Comparison of ENCODE assay signal across 1 cellular context in genomic region chr1:47434051-47434842, GRCh38.
A peak's percentile ranks its signal among the peaks of the same experiment; 100 is the strongest.
TF ChIP-seq lines count a peak whose summit lies in the region.

No MANE protein-coding gene starts in this region.

TF ChIP-seq in H1, 55 proteins besides CTCF, POLR2A, EP300 and RAD21 (continued from another document):
- TF ChIP-seq MAX (IDR thresholded peaks at IDR 0.05) (0 out of 2 replicates have a peak, but pooled peaks have one; percentile 20), HDAC6 (IDR thresholded peaks at IDR 0.05; ENCODE audit: low read depth, low read length) (no peak), SIRT6 (IDR thresholded peaks at IDR 0.05; ENCODE audit: low read length) (no peak), SUZ12 (IDR thresholded peaks at IDR 0.05; ENCODE audit: low read length) (peak; percentile 99), E2F6 (IDR thresholded peaks at IDR 0.05) (peak; percentile 80), CBX8 (IDR thresholded peaks at IDR 0.05; ENCODE audit: borderline replicate concordance, low read depth, low read length) (peak; percentile 80), EZH2 (IDR thresholded peaks at IDR 0.05; ENCODE audit: low read depth, low read length, severe bottlenecking) (peak; percentile 99), RNF2 (IDR thresholded peaks at IDR 0.05; ENCODE audit: borderline replicate concordance, low read depth, low read length, missing control alignments, poor library complexity, severe bottlenecking) (peak; percentile 94), TCF12 (IDR thresholded peaks at IDR 0.05; ENCODE audit: low read depth, low read length) (0 out of 2 replicates have a peak, but pooled peaks have one; percentile 3)
